In the genomic region with DNA sequence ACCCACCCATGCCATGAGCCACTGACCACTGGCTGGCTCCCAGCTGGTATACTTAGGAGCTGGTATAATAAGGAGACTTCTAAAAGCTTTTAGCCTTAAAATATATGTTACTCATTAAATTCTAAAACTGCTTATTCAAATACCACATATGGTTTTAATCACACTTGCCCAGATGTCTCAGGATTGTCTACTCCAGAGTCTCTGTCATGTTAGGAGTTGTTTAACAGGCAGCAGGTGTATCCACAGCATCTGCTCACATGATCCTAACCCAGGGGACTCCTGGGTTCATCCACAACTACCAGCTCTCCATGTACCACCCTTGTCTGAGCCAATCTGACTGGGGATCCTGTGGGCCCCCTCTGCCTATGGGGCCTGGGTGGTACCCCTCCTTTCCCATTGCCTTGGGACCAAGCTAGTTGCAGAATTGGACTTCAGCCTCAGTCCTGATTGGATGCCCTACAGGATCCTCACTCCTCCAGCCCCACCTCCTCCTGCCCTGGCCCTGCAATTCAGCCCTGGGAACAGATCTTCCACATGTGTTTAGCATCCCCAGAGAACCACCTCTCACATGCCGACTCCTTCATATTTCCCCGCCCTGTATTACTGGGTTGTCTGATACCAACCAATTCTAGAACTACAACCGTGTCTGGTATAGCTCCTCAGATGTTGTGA, we compare ENCODE assay signal across 1 cellular context.
TF ChIP-seq lines count a peak whose summit lies in the region.

No MANE protein-coding gene starts in this region.

TF ChIP-seq in IMR-90, 13 proteins besides CTCF, POLR2A, EP300 and RAD21:
- TF ChIP-seq, protein P1, sequence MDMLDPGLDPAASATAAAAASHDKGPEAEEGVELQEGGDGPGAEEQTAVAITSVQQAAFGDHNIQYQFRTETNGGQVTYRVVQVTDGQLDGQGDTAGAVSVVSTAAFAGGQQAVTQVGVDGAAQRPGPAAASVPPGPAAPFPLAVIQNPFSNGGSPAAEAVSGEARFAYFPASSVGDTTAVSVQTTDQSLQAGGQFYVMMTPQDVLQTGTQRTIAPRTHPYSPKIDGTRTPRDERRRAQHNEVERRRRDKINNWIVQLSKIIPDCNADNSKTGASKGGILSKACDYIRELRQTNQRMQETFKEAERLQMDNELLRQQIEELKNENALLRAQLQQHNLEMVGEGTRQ (IDR thresholded peaks at IDR 0.05; ENCODE audit: low read depth, low read length): no peak
- no peak for TF ChIP-seq MAZ (IDR thresholded peaks at IDR 0.05; ENCODE audit: borderline replicate concordance, low read depth, low read length)
- TF ChIP-seq CHD1 (IDR thresholded peaks at IDR 0.05; ENCODE audit: low read depth, low read length): no peak
- no peak for TF ChIP-seq BHLHE40 (IDR thresholded peaks at IDR 0.05; ENCODE audit: low read depth, low read length)
- no peak for TF ChIP-seq MXI1 (IDR thresholded peaks at IDR 0.05; ENCODE audit: borderline replicate concordance, low read depth, low read length)
- TF ChIP-seq MAFK (IDR thresholded peaks at IDR 0.05; ENCODE audit: low read depth, low read length): no peak
- no peak for TF ChIP-seq CEBPB (IDR thresholded peaks at IDR 0.05; ENCODE audit: low read depth, low read length)
